ENCODE assay signal across 2 cellular contexts in genomic region chr15:90228960-90229359, GRCh38. TPM values are rescaled to one million over a fixed set of nuclear protein-coding genes. Genes with fewer than 3 reads are reported as not detected.
A peak's percentile ranks its signal among the peaks of the same experiment; 100 is the strongest.
DNase-seq lines count a peak whose midpoint lies in the region; ATAC-seq and TF ChIP-seq lines count a peak whose summit lies in the region.

No MANE protein-coding gene starts in this region.

- no peak for TF ChIP-seq EP300 in gastroesophageal sphincter (IDR thresholded peaks at IDR 0.05)
- no peak for TF ChIP-seq EP300 in upper lobe of left lung (IDR thresholded peaks at IDR 0.05)

- H3K36me3 ChIP-seq in gastroesophageal sphincter (peaks cover 0 to 76% of the 10 kb centered on the region in 2 donors), upper lobe of left lung (peaks cover 19 to 78% (median 63%) of the 10 kb centered on the region in 4 donors)

- H3K27me3 ChIP-seq in gastroesophageal sphincter (no peaks in the 10 kb centered on the region), upper lobe of left lung (no peaks in the 10 kb centered on the region)

- H3K4me1 ChIP-seq in gastroesophageal sphincter (peaks cover 0 to 79% (median 29%) of the 10 kb centered on the region in 3 donors), upper lobe of left lung (peaks cover 27 to 49% (median 37%) of the 10 kb centered on the region in 4 donors)

- H3K4me3 ChIP-seq in gastroesophageal sphincter (no peak overlapping the region), upper lobe of left lung (no peak overlapping the region)

- WGBS in gastroesophageal sphincter (ENCODE audit: low coverage in 1 of 2), 2 donors = 41 to 80% methylated on average over 2 to 5 of the region's 15 CpGs
- 89 to 97% methylated on average over 15 of the region's 15 CpGs for WGBS in upper lobe of left lung, 2 donors

- peak overlapping the region in 3 of 4 donors; percentile 26 to 69 (median 48) for H3K27ac ChIP-seq in gastroesophageal sphincter
- H3K27ac ChIP-seq in upper lobe of left lung = no peak overlapping the region

- TF ChIP-seq POLR2A in gastroesophageal sphincter (IDR thresholded peaks at IDR 0.05) (no peak), upper lobe of left lung (IDR thresholded peaks at IDR 0.05) (no peak)

- DNase-seq in upper lobe of left lung = no peak

- TF ChIP-seq CTCF in gastroesophageal sphincter (IDR thresholded peaks at IDR 0.05) (no peak), upper lobe of left lung (IDR thresholded peaks at IDR 0.05) (no peak)

- ATAC-seq in gastroesophageal sphincter = no peak
- no peak for ATAC-seq in upper lobe of left lung (ENCODE audit: low FRiP score in 2 of 2)

- no peaks in the 10 kb centered on the region for H3K9me3 ChIP-seq in gastroesophageal sphincter
- H3K9me3 ChIP-seq in upper lobe of left lung = no peaks in the 10 kb centered on the region

RNA-seq across cellular contexts. Expression of gene CIB1, which starts 4.8 kb away (rescaled TPM):
- total RNA-seq in gastroesophageal sphincter (10 to 100 TPM; 22.8 to 35.6 (median 25.5) TPM), upper lobe of left lung (10 to 100 TPM; 40.9 to 89.6 (median 75.5) TPM)

RNA-seq across cellular contexts. Expression of gene GDPGP1, which starts 5.0 kb away (rescaled TPM):
- 1 to 10 TPM; 2.0 to 8.9 (median 7.5) TPM for total RNA-seq in gastroesophageal sphincter
- 10 to 100 TPM in 3 of 6 donors, 1 to 10 TPM in 3; 7.2 to 27.2 (median 10.3) TPM for total RNA-seq in upper lobe of left lung

RNA-seq across cellular contexts. Expression of gene TTLL13, which starts 20.4 kb away (rescaled TPM):
- under 1 TPM in 1 of 4 donors, not detected in 3; 0.54 TPM for total RNA-seq in gastroesophageal sphincter
- under 1 TPM in 3 of 6 donors, not detected in 3; 0.39 to 0.89 (median 0.49) TPM for total RNA-seq in upper lobe of left lung

RNA-seq across cellular contexts. Expression of gene SEMA4B, which starts 27.8 kb away (rescaled TPM):
- 10 to 100 TPM; 18.7 to 44.9 (median 41.9) TPM for total RNA-seq in gastroesophageal sphincter
- 10 to 100 TPM; 47.6 to 81.3 (median 55.9) TPM for total RNA-seq in upper lobe of left lung

RNA-seq across cellular contexts. Expression of gene NGRN, which starts 36.5 kb away (rescaled TPM):
- 100 to 1,000 TPM; 127 to 182 (median 151) TPM for total RNA-seq in gastroesophageal sphincter
- total RNA-seq in upper lobe of left lung = 10 to 100 TPM; 35.6 to 74.2 (median 62.6) TPM

Comparison
In these comparisons a context has a peak if more than half of its experiments do, and no peak if none do; other contexts are left out.
1. H3K27ac ChIP-seq: peak in gastroesophageal sphincter (3 of 4); none in upper lobe of left lung (0 of 4).